12 cellular contexts compared by ENCODE assay signal in genomic region chr11:801097-801780, GRCh38. TPM values are rescaled to one million over a fixed set of nuclear protein-coding genes. Genes with fewer than 3 reads are reported as not detected.
DNase-seq lines count a peak whose midpoint lies in the region; TF ChIP-seq lines count a peak whose summit lies in the region.
"Had no signal": no experiment of that assay in that cellular context is flagged by ENCODE, and none has a peak within 500 bp of the region (broad histone marks: within the 10 kb centered on the region; RNA-seq: fewer than 3 reads in every experiment).

No MANE protein-coding gene starts in this region.

- DNase-seq in activated naive CD4-positive, alpha-beta T cell treated with anti-CD3 and anti-CD28 coated beads, Interleukin-2, amount 10 ng/mL, durations not matched to agents 7 days and 5 days: no peak
- DNase-seq in activated naive CD4-positive, alpha-beta T cell treated with Interleukin-2 at 50 U/mL for 16 hours: no peak
- DNase-seq in neural crest cell (ENCODE audit: low read depth, low spot score): no peak
- DNase-seq in foreskin fibroblast: no peak
- DNase-seq: DMS153, EL, GOT3, NCI-H1092 treated with DMSO at 0.1 percent for 48 hours, NCI-H1694, PC-3 had no signal

- H3K4me3 Mint-ChIP-seq in activated naive CD4-positive, alpha-beta T cell treated with anti-CD3 and anti-CD28 coated beads, Interleukin-2, amount 10 ng/mL, durations not matched to agents 7 days and 5 days: peak overlapping the region; percentile 28
- peak overlapping the region; percentile 57 for H3K4me3 Mint-ChIP-seq in neural crest cell

- H3K9me3 Mint-ChIP-seq in activated naive CD4-positive, alpha-beta T cell treated with anti-CD3 and anti-CD28 coated beads, Interleukin-2, amount 10 ng/mL, durations not matched to agents 7 days and 5 days: no peaks in the 10 kb centered on the region
- no peaks in the 10 kb centered on the region for H3K9me3 Mint-ChIP-seq in neural crest cell

- no peaks in the 10 kb centered on the region for H3K27me3 Mint-ChIP-seq in activated naive CD4-positive, alpha-beta T cell treated with anti-CD3 and anti-CD28 coated beads, Interleukin-2, amount 10 ng/mL, durations not matched to agents 7 days and 5 days
- H3K27me3 Mint-ChIP-seq in neural crest cell (ENCODE audit: low read depth): no peaks in the 10 kb centered on the region

- CTCF ChIA-PET in activated naive CD4-positive, alpha-beta T cell treated with anti-CD3 and anti-CD28 coated beads, Interleukin-2, amount 10 ng/mL, durations not matched to agents 7 days and 5 days (lab: Charles Lee): no interaction called here

- peaks cover 6% of the 10 kb centered on the region for H3K36me3 Mint-ChIP-seq in activated naive CD4-positive, alpha-beta T cell treated with anti-CD3 and anti-CD28 coated beads, Interleukin-2, amount 10 ng/mL, durations not matched to agents 7 days and 5 days
- no peaks in the 10 kb centered on the region for H3K36me3 Mint-ChIP-seq in neural crest cell (ENCODE audit: low read depth)

- H3K4me1 Mint-ChIP-seq in activated naive CD4-positive, alpha-beta T cell treated with anti-CD3 and anti-CD28 coated beads, Interleukin-2, amount 10 ng/mL, durations not matched to agents 7 days and 5 days: peaks cover 29% of the 10 kb centered on the region
- H3K4me1 Mint-ChIP-seq in neural crest cell: peaks cover 10% of the 10 kb centered on the region

- TF ChIP-seq CTCF in neural crest cell (conservative IDR thresholded peaks at IDR 0.05) (no peak), foreskin fibroblast (IDR thresholded peaks at IDR 0.05; ENCODE audit: low read depth, low read length) (no peak)

- no peak overlapping the region for H3K4me3 ChIP-seq in foreskin fibroblast (ENCODE audit: low read depth in 1 of 2, low read length in 2 of 2)
- H3K4me3 ChIP-seq: SJSA1 had no signal

- no peak overlapping the region for H3K27ac Mint-ChIP-seq in activated naive CD4-positive, alpha-beta T cell treated with anti-CD3 and anti-CD28 coated beads, Interleukin-2, amount 10 ng/mL, durations not matched to agents 7 days and 5 days
- H3K27ac Mint-ChIP-seq in neural crest cell (ENCODE audit: unreplicated experiment): no peak overlapping the region

RNA-seq across cellular contexts. Expression of gene SLC25A22, which starts 3.2 kb away (rescaled TPM):
- 53.4 and 54.6 TPM in 2 replicates for total RNA-seq in neural crest cell

RNA-seq across cellular contexts. Expression of gene PIDD1, which starts 3.8 kb away (rescaled TPM):
- total RNA-seq in neural crest cell: 30.7 and 37.9 TPM in 2 replicates

RNA-seq across cellular contexts. Expression of gene RPLP2, which starts 8.5 kb away (rescaled TPM):
- 1,810 and 1,830 TPM in 2 replicates for total RNA-seq in neural crest cell

RNA-seq across cellular contexts. Expression of gene CEND1, which starts 11.3 kb away (rescaled TPM):
- total RNA-seq in neural crest cell: 1.0 and 1.2 TPM in 2 replicates
- total RNA-seq: MCF 10A, PC-3 had no signal

RNA-seq across cellular contexts. Expression of gene PNPLA2, which starts 17.5 kb away (rescaled TPM):
- total RNA-seq in neural crest cell: 27.0 and 34.5 TPM in 2 replicates
